Comparison of ENCODE assay signal across 11 cellular contexts in the genomic region with DNA sequence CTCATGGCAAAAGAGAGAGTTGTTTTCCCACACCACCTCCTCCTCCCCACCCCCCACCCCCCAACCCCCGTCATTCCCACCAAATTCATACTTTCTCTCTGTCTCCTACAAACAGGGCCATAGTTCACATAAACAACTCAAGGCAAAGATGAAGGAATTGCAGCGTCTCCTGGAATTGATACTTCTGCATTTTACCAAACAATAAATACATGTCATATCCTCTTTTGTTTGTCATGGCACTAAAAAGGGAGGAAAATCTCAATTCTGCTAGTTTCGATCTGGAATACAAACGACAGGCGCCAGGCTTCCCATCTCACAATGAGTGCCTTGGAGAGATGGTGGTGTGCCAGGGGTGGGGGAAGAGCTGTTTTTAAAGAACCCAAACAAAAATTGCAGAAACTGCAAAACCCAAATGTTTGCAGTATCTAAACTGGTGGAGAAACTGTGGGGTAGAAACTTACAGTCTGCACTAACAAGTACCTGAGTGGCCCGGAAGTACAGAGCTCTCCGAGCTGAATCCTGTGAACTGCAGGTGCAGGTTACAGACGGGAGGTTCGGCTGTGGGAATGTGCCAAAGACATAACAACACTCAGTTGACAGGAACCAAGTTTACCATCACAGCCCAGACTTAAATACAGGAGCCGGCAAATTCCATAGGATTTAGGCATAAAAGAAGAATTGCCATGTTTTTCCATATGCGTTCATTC. TPM values are rescaled to one million over a fixed set of nuclear protein-coding genes. Genes with fewer than 3 reads are reported as not detected.
DNase-seq lines count a peak whose midpoint lies in the region; ATAC-seq and TF ChIP-seq lines count a peak whose summit lies in the region.
"Had no signal": no experiment of that assay in that cellular context is flagged by ENCODE, and none has a peak within 500 bp of the region (broad histone marks: within the 10 kb centered on the region; RNA-seq: fewer than 3 reads in every experiment).

No MANE protein-coding gene starts in this region.

- peaks cover 2% of the 10 kb centered on the region for H3K36me3 Mint-ChIP-seq in T-helper 17 cell (ENCODE audit: low read depth)

- no peaks in the 10 kb centered on the region for H3K27me3 Mint-ChIP-seq in T-helper 17 cell

- H3K4me1 ChIP-seq in fibroblast of lung (ENCODE audit: control insufficient read depth, extremely low read depth, insufficient read depth, low read length) (no peaks in the 10 kb centered on the region), neutrophil (ENCODE audit: control insufficient read depth in 1 of 2, insufficient read depth in 1 of 2, low read depth in 1 of 2, low read length in 1 of 2) (peaks cover 21 to 46% of the 10 kb centered on the region in 2 experiments)
- H3K4me1 ChIP-seq: uterus had no signal

- H3K9me3 ChIP-seq in fibroblast of lung (ENCODE audit: control insufficient read depth, insufficient read depth, low read depth, low read length) (no peaks in the 10 kb centered on the region), neutrophil (no peaks in the 10 kb centered on the region), T-helper 17 cell (ENCODE audit: control insufficient read depth, low read length, poor library complexity, severe bottlenecking) (no peaks in the 10 kb centered on the region)
- H3K9me3 ChIP-seq: SK-N-SH, uterus had no signal

- H3K4me3 ChIP-seq in fibroblast of lung (replicated peaks in 1 of 4; ENCODE audit: control extremely low read depth in 1 of 4, insufficient read depth in 1 of 4, low read depth in 3 of 4, low read length in 4 of 4): peak overlapping the region in 1 of 4 experiments; percentile 17
- H3K4me3 ChIP-seq in neutrophil (ENCODE audit: low read depth in 1 of 2, low read length in 1 of 2): peak overlapping the region in 1 of 2 experiments; percentile 12
- H3K4me3 ChIP-seq: uterus had no signal

- no peak overlapping the region for H3K9ac ChIP-seq in fibroblast of lung (ENCODE audit: insufficient read depth, low read length)
- H3K9ac ChIP-seq: SK-N-SH had no signal

- TF ChIP-seq CTCF in 22Rv1 (IDR thresholded peaks at IDR 0.05) (no peak), fibroblast of lung (conservative IDR thresholded peaks at IDR 0.05 in 1 of 2, IDR thresholded peaks at IDR 0.05 in 1 of 2; ENCODE audit: low read depth in 1 of 2, low read length in 2 of 2) (no peak), neutrophil (IDR thresholded peaks at IDR 0.05) (no peak)

- H3K27me3 ChIP-seq in fibroblast of lung (ENCODE audit: control insufficient read depth, insufficient read depth, low read length): peaks cover 2% of the 10 kb centered on the region
- H3K27me3 ChIP-seq in neutrophil: no peaks in the 10 kb centered on the region
- H3K27me3 ChIP-seq: uterus had no signal

- no peak overlapping the region for H3K27ac Mint-ChIP-seq in T-helper 17 cell

- H4K20me1 ChIP-seq in fibroblast of lung (ENCODE audit: control insufficient read depth, extremely low read depth, insufficient read depth, low read length): no peaks in the 10 kb centered on the region

- H3K4me2 ChIP-seq in fibroblast of lung (ENCODE audit: extremely low read depth, insufficient read depth, low read length): peak overlapping the region; percentile 17
- H3K4me2 ChIP-seq: SK-N-SH had no signal

- H3K79me2 ChIP-seq in fibroblast of lung (ENCODE audit: control insufficient read depth, insufficient read depth, low read length): no peaks in the 10 kb centered on the region

- no peak overlapping the region for H3K4me3 Mint-ChIP-seq in T-helper 17 cell

- DNase-seq in NCI-H2196 treated with DMSO at 0.1 percent for 48 hours (lab: John Stamatoyannopoulos, UW; ENCODE audit: unreplicated experiment) (peak; percentile 42), fibroblast of lung (ENCODE audit: low read depth in 2 of 2) (no peak), T-helper 17 cell (no peak), NCI-H82 (lab: John Stamatoyannopoulos, UW) (no peak)
- no peak for DNase-seq in stimulated activated CD4-positive, alpha-beta T cell treated with anti-CD3 and anti-CD28 coated beads, Interleukin-15, amount 100 ng/mL, for 24 hours
- DNase-seq: activated effector memory CD4-positive, alpha-beta T cell treated with anti-CD3 and anti-CD28 coated beads, Interleukin-2, amount 50 U/mL, for 16 hours; SK-N-SH; uterus had no signal

- H3K4me1 Mint-ChIP-seq in T-helper 17 cell: peaks cover 32% of the 10 kb centered on the region

- no peak for ATAC-seq in T-helper 17 cell
- ATAC-seq in HG03571 (IDR thresholded peaks at IDR 0.05; ENCODE audit: unreplicated experiment): no peak

- H3K36me3 ChIP-seq in fibroblast of lung (ENCODE audit: control insufficient read depth, insufficient read depth, low read length) (no peaks in the 10 kb centered on the region), neutrophil (no peaks in the 10 kb centered on the region)
- H3K36me3 ChIP-seq: uterus had no signal

- peak overlapping the region; percentile 14 for H2AFZ ChIP-seq in fibroblast of lung (ENCODE audit: low read length)

- H3K27ac ChIP-seq in 22Rv1 (peak overlapping the region; percentile 86), fibroblast of lung (ENCODE audit: insufficient read depth, low read length) (no peak overlapping the region), neutrophil (peak overlapping the region; percentile 83)
- H3K27ac ChIP-seq: uterus had no signal

RNA-seq across cellular contexts. Expression of gene KLF3, which starts 53.0 kb away (rescaled TPM):
- 12.1 and 12.4 TPM in 2 replicates for total RNA-seq in fibroblast of lung
- 16.3 and 18.9 TPM in 2 replicates for polyA plus RNA-seq in fibroblast of lung
- 11.2 and 14.3 TPM in 2 replicates for polyA plus RNA-seq in fibroblast of lung (2012)
- polyA minus RNA-seq in fibroblast of lung (ENCODE audit: low replicate concordance): 11.0 and 13.6 TPM in 2 replicates
- total RNA-seq in T-helper 17 cell: 10 to 100 TPM; 91.7 to 95.2 TPM
